ENCODE assay signal across 21 cellular contexts in the genomic region with DNA sequence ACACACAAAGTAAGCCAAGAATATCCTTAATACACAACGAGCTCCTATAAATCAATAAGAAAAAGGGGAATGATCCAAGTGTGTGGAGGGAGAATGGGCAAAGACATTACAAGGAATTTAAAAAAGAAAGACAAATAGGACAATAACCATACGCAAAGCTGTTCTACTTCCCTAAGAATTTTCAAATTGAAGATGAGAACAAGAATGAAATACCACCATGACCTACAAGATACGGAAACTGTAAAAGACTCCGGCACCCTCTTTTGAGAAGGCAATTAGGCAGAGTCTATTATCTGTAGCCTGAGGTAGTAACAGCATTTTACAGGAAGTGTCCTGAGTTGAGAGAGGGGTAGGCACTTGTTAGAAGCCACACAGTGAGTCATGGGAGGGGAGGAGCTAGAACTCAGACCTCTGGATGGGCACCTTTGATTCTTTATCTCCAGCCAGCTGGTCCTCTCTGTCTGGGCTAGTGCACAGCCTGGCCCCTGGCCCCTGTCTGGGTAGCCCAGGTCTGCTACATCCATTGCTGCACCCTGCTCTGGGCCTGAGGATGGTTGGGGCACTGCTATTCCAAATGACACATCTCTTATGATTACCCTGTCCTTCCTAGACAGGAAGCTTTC. TPM values are rescaled to one million over a fixed set of nuclear protein-coding genes. Genes with fewer than 3 reads are reported as not detected.
A peak's percentile ranks its signal among the peaks of the same experiment; 100 is the strongest.
DNase-seq lines count a peak whose midpoint lies in the region; ATAC-seq lines count a peak whose summit lies in the region.
"Had no signal": no experiment of that assay in that cellular context is flagged by ENCODE, and none has a peak within 500 bp of the region (broad histone marks: within the 10 kb centered on the region; RNA-seq: fewer than 3 reads in every experiment).

No MANE protein-coding gene starts in this region.

- peak; percentile 38 for ATAC-seq in activated naive CD8-positive, alpha-beta T cell treated with anti-CD3 and anti-CD28 coated beads, Interleukin-2, amount 50 U/mL, for 24 hours
- ATAC-seq in sciatic nerve = no peak
- ATAC-seq: CD8-positive, alpha-beta T cell had no signal

- no peaks in the 10 kb centered on the region for H3K4me1 ChIP-seq in CD4-positive, alpha-beta memory T cell (ENCODE audit: insufficient read depth, low read length)
- H3K4me1 ChIP-seq: colonic mucosa, prostate gland, SJSA1 had no signal

- no peak overlapping the region for H3K27ac Mint-ChIP-seq in activated naive CD8-positive, alpha-beta T cell treated with anti-CD3 and anti-CD28 coated beads, Interleukin-2, amount 50 U/mL, for 24 hours
- H3K27ac Mint-ChIP-seq in CD4-positive, alpha-beta memory T cell = no peak overlapping the region
- H3K27ac Mint-ChIP-seq: CD8-positive, alpha-beta T cell; H9; memory B cell; natural killer cell treated with Interleukin-12 subunit alpha and Interleukin-12 subunit beta and Interleukin-15 and Interleukin-18, amount 100 ng/mL, for 72 hours; stimulated activated naive B cell treated with anti-CD40 and anti-IgM and Interleukin-4, amounts not matched to agents 10 μg/mL and 1 μg/mL and 100 μg/mL, for 72 hours; type B pancreatic cell had no signal

- H3K27me3 ChIP-seq in CD4-positive, alpha-beta memory T cell (ENCODE audit: insufficient read depth, low read length) = no peaks in the 10 kb centered on the region
- H3K27me3 ChIP-seq: colonic mucosa had no signal

- no peaks in the 10 kb centered on the region for H3K36me3 Mint-ChIP-seq in activated naive CD8-positive, alpha-beta T cell treated with anti-CD3 and anti-CD28 coated beads, Interleukin-2, amount 50 U/mL, for 24 hours (ENCODE audit: low read depth)
- no peaks in the 10 kb centered on the region for H3K36me3 Mint-ChIP-seq in CD4-positive, alpha-beta memory T cell
- H3K36me3 Mint-ChIP-seq: CD8-positive, alpha-beta T cell; memory B cell; natural killer cell treated with Interleukin-12 subunit alpha and Interleukin-12 subunit beta and Interleukin-15 and Interleukin-18, amount 100 ng/mL, for 72 hours; stimulated activated naive B cell treated with anti-CD40 and anti-IgM and Interleukin-4, amounts not matched to agents 10 μg/mL and 1 μg/mL and 100 μg/mL, for 72 hours; type B pancreatic cell had no signal

- H3K36me3 ChIP-seq in CD4-positive, alpha-beta memory T cell (ENCODE audit: insufficient read depth, low read length) = no peaks in the 10 kb centered on the region
- H3K36me3 ChIP-seq: colonic mucosa, prostate gland, SJSA1 had no signal

- H3K9me3 ChIP-seq in CD4-positive, alpha-beta memory T cell (ENCODE audit: control insufficient read depth in 1 of 2, low read length in 2 of 2) = no peaks in the 10 kb centered on the region
- H3K9me3 ChIP-seq: colonic mucosa, prostate gland, SJSA1 had no signal

- CTCF ChIA-PET in CD4-positive, alpha-beta memory T cell (lab: Charles Lee; ENCODE audit: partially characterized antibody) = no interaction called here

- POLR2A ChIA-PET in CD4-positive, alpha-beta memory T cell (lab: Charles Lee; ENCODE audit: partially characterized antibody) = no interaction called here

- H3K4me3 ChIP-seq in CD4-positive, alpha-beta memory T cell (ENCODE audit: low read length in 2 of 2) = no peak overlapping the region
- H3K4me3 ChIP-seq: colonic mucosa, prostate gland, SJSA1 had no signal

- no peak overlapping the region for H3K27ac ChIP-seq in CD4-positive, alpha-beta memory T cell (ENCODE audit: low read depth, low read length)
- H3K27ac ChIP-seq: colonic mucosa, prostate gland, SJSA1 had no signal

- H3K4me1 Mint-ChIP-seq in activated naive CD8-positive, alpha-beta T cell treated with anti-CD3 and anti-CD28 coated beads, Interleukin-2, amount 50 U/mL, for 24 hours = peaks cover 2% of the 10 kb centered on the region
- H3K4me1 Mint-ChIP-seq in CD4-positive, alpha-beta memory T cell = no peaks in the 10 kb centered on the region
- H3K4me1 Mint-ChIP-seq: memory B cell had no signal

- intact Hi-C loops in CD4-positive, alpha-beta memory T cell (cut with micrococcal nuclease) = no loop called here
- intact Hi-C loops in sciatic nerve (cut with DNase I) = no loop called here

- no peaks in the 10 kb centered on the region for H3K9me3 Mint-ChIP-seq in activated naive CD8-positive, alpha-beta T cell treated with anti-CD3 and anti-CD28 coated beads, Interleukin-2, amount 50 U/mL, for 24 hours
- H3K9me3 Mint-ChIP-seq in CD4-positive, alpha-beta memory T cell = no peaks in the 10 kb centered on the region
- H3K9me3 Mint-ChIP-seq: CD8-positive, alpha-beta T cell; H9; memory B cell; natural killer cell treated with Interleukin-12 subunit alpha and Interleukin-12 subunit beta and Interleukin-15 and Interleukin-18, amount 100 ng/mL, for 72 hours; type B pancreatic cell had no signal

- DNase-seq in SIG-M5 treated with dmso at 0.1 percent for 504 hours (lab: John Stamatoyannopoulos, UW; ENCODE audit: unreplicated experiment) (peak; percentile 27), SIG-M5 (lab: John Stamatoyannopoulos, UW) (no peak), NCI-H226 (peak; percentile 28), renal cortical epithelial cell (ENCODE audit: low read depth) (peak; percentile 3), sciatic nerve (ENCODE audit: low spot score) (no peak), cortex of kidney (lab: John Stamatoyannopoulos, UW) (no peak)
- DNase-seq in activated naive CD8-positive, alpha-beta T cell treated with anti-CD3 and anti-CD28 coated beads, Interleukin-2, amount 50 U/mL, for 24 hours = no peak
- no peak for DNase-seq in CD4-positive, alpha-beta memory T cell
- DNase-seq: activated naive CD4-positive, alpha-beta T cell; CD8-positive, alpha-beta T cell; colonic mucosa; GDM1; H9; NCI-H1048; NCI-H82; stimulated activated naive B cell treated with anti-CD40 and anti-IgM and Interleukin-4, amounts not matched to agents 10 μg/mL and 1 μg/mL and 100 μg/mL, for 72 hours had no signal

- H3K4me3 Mint-ChIP-seq in activated naive CD8-positive, alpha-beta T cell treated with anti-CD3 and anti-CD28 coated beads, Interleukin-2, amount 50 U/mL, for 24 hours = no peak overlapping the region
- no peak overlapping the region for H3K4me3 Mint-ChIP-seq in CD4-positive, alpha-beta memory T cell
- H3K4me3 Mint-ChIP-seq: CD8-positive, alpha-beta T cell; H9; memory B cell; natural killer cell treated with Interleukin-12 subunit alpha and Interleukin-12 subunit beta and Interleukin-15 and Interleukin-18, amount 100 ng/mL, for 72 hours; stimulated activated naive B cell treated with anti-CD40 and anti-IgM and Interleukin-4, amounts not matched to agents 10 μg/mL and 1 μg/mL and 100 μg/mL, for 72 hours; type B pancreatic cell had no signal

- peaks cover 31% of the 10 kb centered on the region for H3K27me3 Mint-ChIP-seq in activated naive CD8-positive, alpha-beta T cell treated with anti-CD3 and anti-CD28 coated beads, Interleukin-2, amount 50 U/mL, for 24 hours
- H3K27me3 Mint-ChIP-seq in CD4-positive, alpha-beta memory T cell = peaks cover 29 to 37% of the 10 kb centered on the region in 2 donors

RNA-seq across cellular contexts. Expression of a gene that starts 15.3 kb away (rescaled TPM):
- 0.05 TPM in 1 of 2 replicates, not detected in the other for total RNA-seq in renal cortical epithelial cell
- total RNA-seq in CD4-positive, alpha-beta memory T cell = under 1 TPM; 0.11 to 0.38 TPM
- polyA plus RNA-seq in CD4-positive, alpha-beta memory T cell = not detected
- total RNA-seq in sciatic nerve = 0.94 TPM
- total RNA-seq: SJSA1 had no signal

Comparison
In these comparisons a context has a peak if more than half of its experiments do, and no peak if none do; other contexts are left out.
1. DNase-seq: peak in SIG-M5 treated with dmso at 0.1 percent for 504 hours (single experiment), NCI-H226 (single experiment) and renal cortical epithelial cell (single experiment); none in SIG-M5 (single experiment), activated naive CD8-positive, alpha-beta T cell treated with anti-CD3 and anti-CD28 coated beads, Interleukin-2, amount 50 U/mL, for 24 hours (single experiment), CD4-positive, alpha-beta memory T cell (0 of 5), sciatic nerve (single experiment) and cortex of kidney (single experiment).